14 cellular contexts compared by ENCODE assay signal in the genomic region with DNA sequence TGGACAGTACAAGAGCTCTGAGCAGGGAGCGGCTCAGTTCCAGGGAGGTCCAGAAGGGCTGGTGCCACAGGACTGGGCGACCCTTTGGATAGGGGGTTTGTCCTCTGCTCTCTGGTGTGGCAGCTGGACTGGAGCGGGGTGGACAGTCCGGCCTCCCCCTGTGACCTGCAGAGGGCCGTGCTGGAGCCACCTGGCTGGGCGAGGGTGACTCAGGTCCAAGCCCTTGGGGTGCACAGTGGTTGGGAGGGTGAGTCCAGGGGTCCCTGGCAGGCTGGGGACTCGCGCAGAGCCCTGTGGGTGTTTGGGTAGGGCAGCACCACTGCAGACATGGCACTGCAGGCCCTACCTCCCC. TPM values are rescaled to one million over a fixed set of nuclear protein-coding genes. Genes with fewer than 3 reads are reported as not detected.
A peak's percentile ranks its signal among the peaks of the same experiment; 100 is the strongest.
DNase-seq lines count a peak whose midpoint lies in the region; ATAC-seq and TF ChIP-seq lines count a peak whose summit lies in the region.
"Had no signal": no experiment of that assay in that cellular context is flagged by ENCODE, and none has a peak within 500 bp of the region (broad histone marks: within the 10 kb centered on the region; RNA-seq: fewer than 3 reads in every experiment).

No MANE protein-coding gene starts in this region.

- no peak for DNase-seq in SK-N-MC (ENCODE audit: low read depth, low spot score)
- DNase-seq in stimulated activated CD4-positive, alpha-beta T cell treated with anti-CD3 and anti-CD28 coated beads, Interleukin-2, amount 100 ng/mL, for 48 hours: no peak
- DNase-seq in hippocampal formation (lab: John Stamatoyannopoulos, UW): no peak
- DNase-seq in NOMO-1 (lab: John Stamatoyannopoulos, UW; ENCODE audit: unreplicated experiment in 2 of 2): no peak
- DNase-seq: activated CD4-positive, alpha-beta T cell treated with anti-CD3 and anti-CD28 coated beads, Interleukin-2, amount 50 U/mL, for 48 hours; AML-193; body of pancreas; DMS79 treated with DMSO at 0.1 percent for 48 hours; SHP77 had no signal

- H3K4me1 ChIP-seq in BLaER1 (peaks cover 93% of the 10 kb centered on the region), gastroesophageal sphincter (peaks cover 0 to 98% (median 53%) of the 10 kb centered on the region in 3 donors), skeletal muscle satellite cell (ENCODE audit: control insufficient read depth, insufficient read depth, low read length) (peaks cover 37% of the 10 kb centered on the region)

- TF ChIP-seq POLR2A in gastroesophageal sphincter (IDR thresholded peaks at IDR 0.05): peak in 1 of 2 donors; percentile 9

- ATAC-seq in gastroesophageal sphincter: no peak
- no peak for ATAC-seq in HG03280 (IDR thresholded peaks at IDR 0.05; ENCODE audit: unreplicated experiment)
- ATAC-seq: body of pancreas had no signal

- TF ChIP-seq CTCF in gastroesophageal sphincter (IDR thresholded peaks at IDR 0.05): no peak

- H3K9ac ChIP-seq in BLaER1 (peak overlapping the region; percentile 70), SK-N-MC (ENCODE audit: insufficient read length) (no peak overlapping the region), skeletal muscle satellite cell (ENCODE audit: low read depth, low read length) (peak overlapping the region; percentile 29)
- H3K9ac ChIP-seq: neural progenitor cell had no signal

- 10 to 43% methylated on average over 2 of the region's 8 CpGs for WGBS in gastroesophageal sphincter (ENCODE audit: low coverage in 1 of 2), 2 donors

- H3K27me3 ChIP-seq in BLaER1: no peaks in the 10 kb centered on the region
- no peaks in the 10 kb centered on the region for H3K27me3 ChIP-seq in gastroesophageal sphincter
- no peaks in the 10 kb centered on the region for H3K27me3 ChIP-seq in skeletal muscle satellite cell (ENCODE audit: control insufficient read depth, insufficient read depth, low read length)
- H3K27me3 ChIP-seq: body of pancreas, neural progenitor cell had no signal

- no peaks in the 10 kb centered on the region for H3K9me3 ChIP-seq in BLaER1
- no peaks in the 10 kb centered on the region for H3K9me3 ChIP-seq in SK-N-MC (ENCODE audit: low read depth, low read length)
- no peaks in the 10 kb centered on the region for H3K9me3 ChIP-seq in gastroesophageal sphincter
- no peaks in the 10 kb centered on the region for H3K9me3 ChIP-seq in skeletal muscle satellite cell (replicated peaks; ENCODE audit: low read length)
- H3K9me3 ChIP-seq: body of pancreas had no signal

- TF ChIP-seq EP300 in gastroesophageal sphincter (IDR thresholded peaks at IDR 0.05): no peak

- H3K27ac ChIP-seq in BLaER1: peak overlapping the region; percentile 72
- peak overlapping the region; percentile 64 for H3K27ac ChIP-seq in SK-N-MC
- peak overlapping the region in 3 of 4 donors; percentile 84 to 86 (median 85) for H3K27ac ChIP-seq in gastroesophageal sphincter
- H3K27ac ChIP-seq: neural progenitor cell had no signal

- peaks cover 16% of the 10 kb centered on the region; the same call in 1 of the 2 replicates for H3K36me3 ChIP-seq in BLaER1
- peaks cover 4% of the 10 kb centered on the region; the same call in 1 of the 2 replicates for H3K36me3 ChIP-seq in SK-N-MC (ENCODE audit: insufficient read depth, low read length)
- peaks cover 0 to 12% of the 10 kb centered on the region in 2 donors for H3K36me3 ChIP-seq in gastroesophageal sphincter
- peaks cover 7% of the 10 kb centered on the region for H3K36me3 ChIP-seq in skeletal muscle satellite cell (ENCODE audit: insufficient read depth, low read length)
- H3K36me3 ChIP-seq: neural progenitor cell had no signal

- H3K4me3 ChIP-seq in BLaER1: peak overlapping the region; percentile 22; the same call in 1 of the 2 replicates
- H3K4me3 ChIP-seq in SK-N-MC: no peak overlapping the region
- H3K4me3 ChIP-seq in gastroesophageal sphincter: no peak overlapping the region
- H3K4me3 ChIP-seq in skeletal muscle satellite cell (ENCODE audit: low read length): no peak overlapping the region
- H3K4me3 ChIP-seq: body of pancreas, neural progenitor cell had no signal

- peak overlapping the region; percentile 98 for H3K4me2 ChIP-seq in BLaER1
- H3K4me2 ChIP-seq in skeletal muscle satellite cell (ENCODE audit: low read length): peak overlapping the region; percentile 74
- H3K4me2 ChIP-seq: neural progenitor cell had no signal

- H4K20me1 ChIP-seq in BLaER1: peaks cover 69% of the 10 kb centered on the region

RNA-seq across cellular contexts. Expression of a gene that starts 7.2 kb away (rescaled TPM):
- 10 to 100 TPM; 58.4 to 76.2 (median 61.3) TPM for total RNA-seq in gastroesophageal sphincter
- total RNA-seq in skeletal muscle satellite cell (2012; rRNA removed): 72.2 and 73.2 TPM in 2 replicates

RNA-seq across cellular contexts. Expression of a gene that starts 11.5 kb away (rescaled TPM):
- 10 to 100 TPM; 15.2 to 31.6 (median 19.8) TPM for total RNA-seq in gastroesophageal sphincter
- total RNA-seq in skeletal muscle satellite cell (2012; rRNA removed): 2.0 and 5.1 TPM in 2 replicates

RNA-seq across cellular contexts. Expression of a gene that starts 29.0 kb away (rescaled TPM):
- total RNA-seq in gastroesophageal sphincter: 10 to 100 TPM in 1 of 4 donors, 1 to 10 TPM in 3; 1.9 to 19.0 (median 4.8) TPM
- total RNA-seq in skeletal muscle satellite cell (2012; rRNA removed): not detected in 2 replicates

RNA-seq across cellular contexts. Expression of a gene that starts 40.4 kb away (rescaled TPM):
- total RNA-seq in gastroesophageal sphincter: 1 to 10 TPM in 3 of 4 donors, under 1 TPM in 1; 0.62 to 3.7 (median 3.0) TPM
- 11.1 and 73.8 TPM in 2 replicates for total RNA-seq in skeletal muscle satellite cell (2012; rRNA removed)
